Comparison of ENCODE assay signal across 1 cellular context in the genomic region with DNA sequence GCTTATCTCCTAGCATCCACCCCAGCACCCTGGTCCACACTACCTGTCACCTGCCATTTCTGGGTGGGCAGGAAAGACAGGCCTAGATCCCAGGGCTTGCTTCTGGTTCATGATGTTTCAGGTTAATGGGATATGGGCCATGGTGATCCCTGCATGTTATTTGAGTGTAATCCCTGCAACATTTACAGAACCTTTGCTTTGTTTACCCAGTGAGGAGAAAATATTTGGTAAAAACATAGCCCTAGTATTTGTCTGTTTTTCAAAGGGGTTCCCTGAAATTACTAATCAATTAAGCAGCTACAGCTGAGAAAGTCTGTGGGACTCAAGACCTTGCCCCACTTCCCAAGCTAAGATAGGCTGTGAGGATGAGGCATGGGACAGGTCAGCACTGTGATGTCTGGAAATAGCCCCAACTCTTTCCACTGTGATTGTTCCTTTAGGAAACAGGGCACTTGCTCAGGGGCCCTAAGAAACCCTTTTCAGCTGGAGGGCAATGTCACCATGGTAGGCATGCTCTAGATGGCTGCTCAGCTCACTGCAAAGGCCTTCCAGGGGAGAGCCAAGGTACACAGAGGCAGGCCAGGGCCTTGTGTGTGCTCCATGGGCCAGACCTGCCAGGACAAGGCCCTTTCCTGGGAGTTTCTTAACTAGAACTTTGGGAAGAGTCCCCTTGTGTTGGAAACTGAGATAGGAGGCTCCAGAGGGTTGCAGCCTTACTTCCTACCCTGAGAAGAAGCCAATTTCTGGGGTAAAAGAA.
A peak's percentile ranks its signal among the peaks of the same experiment; 100 is the strongest.
TF ChIP-seq lines count a peak whose summit lies in the region.

No MANE protein-coding gene starts in this region.

TF ChIP-seq in liver, 16 proteins besides CTCF, POLR2A, EP300 and RAD21 (continued from another document):
- TF ChIP-seq, protein P1, sequence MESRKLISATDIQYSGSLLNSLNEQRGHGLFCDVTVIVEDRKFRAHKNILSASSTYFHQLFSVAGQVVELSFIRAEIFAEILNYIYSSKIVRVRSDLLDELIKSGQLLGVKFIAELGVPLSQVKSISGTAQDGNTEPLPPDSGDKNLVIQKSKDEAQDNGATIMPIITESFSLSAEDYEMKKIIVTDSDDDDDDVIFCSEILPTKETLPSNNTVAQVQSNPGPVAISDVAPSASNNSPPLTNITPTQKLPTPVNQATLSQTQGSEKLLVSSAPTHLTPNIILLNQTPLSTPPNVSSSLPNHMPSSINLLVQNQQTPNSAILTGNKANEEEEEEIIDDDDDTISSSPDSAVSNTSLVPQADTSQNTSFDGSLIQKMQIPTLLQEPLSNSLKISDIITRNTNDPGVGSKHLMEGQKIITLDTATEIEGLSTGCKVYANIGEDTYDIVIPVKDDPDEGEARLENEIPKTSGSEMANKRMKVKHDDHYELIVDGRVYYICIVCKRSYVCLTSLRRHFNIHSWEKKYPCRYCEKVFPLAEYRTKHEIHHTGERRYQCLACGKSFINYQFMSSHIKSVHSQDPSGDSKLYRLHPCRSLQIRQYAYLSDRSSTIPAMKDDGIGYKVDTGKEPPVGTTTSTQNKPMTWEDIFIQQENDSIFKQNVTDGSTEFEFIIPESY (IDR thresholded peaks at IDR 0.05): peak; percentile 33
- TF ChIP-seq HNF4A (conservative IDR thresholded peaks at IDR 0.05): peak; percentile 76 to 80
- no peak for TF ChIP-seq ATF3 (IDR thresholded peaks at IDR 0.05)
- peak; percentile 95 for TF ChIP-seq FOXA2 (IDR thresholded peaks at IDR 0.05)
- TF ChIP-seq YY1 (IDR thresholded peaks at IDR 0.05): peak; percentile 78
- peak; percentile 95 for TF ChIP-seq FOXA1 (IDR thresholded peaks at IDR 0.05)
- peak; percentile 77 for TF ChIP-seq SP1 (IDR thresholded peaks at IDR 0.05)
- no peak for TF ChIP-seq EGR1 (IDR thresholded peaks at IDR 0.05; ENCODE audit: low read depth in 2 of 2)
- TF ChIP-seq GABPA (IDR thresholded peaks at IDR 0.05 in 1 of 2, conservative IDR thresholded peaks at IDR 0.05 in 1 of 2): no peak
- TF ChIP-seq HNF4G (IDR thresholded peaks at IDR 0.05): peak; percentile 25
- no peak for TF ChIP-seq TAF1 (conservative IDR thresholded peaks at IDR 0.05)
